In genomic region chr15:66851226-66852063, GRCh38 we compare ENCODE assay signal across 8 cellular contexts.
A peak's percentile ranks its signal among the peaks of the same experiment; 100 is the strongest.
DNase-seq lines count a peak whose midpoint lies in the region; ATAC-seq and TF ChIP-seq lines count a peak whose summit lies in the region.

No MANE protein-coding gene starts in this region.

- no peaks in the 10 kb centered on the region for H3K36me3 Mint-ChIP-seq in activated T-helper 1 cell treated with anti-CD3 and anti-CD28 coated beads, Interleukin-12 subunit alpha, Interleukin-12 subunit beta, Interleukin-2, Interleukin-4 antibody, amounts not matched to agents 30 ng/mL and 10 ng/mL and 1 ng/mL, durations not matched to agents 14 hours and 24 hours and 36 hours (ENCODE audit: low read depth)
- no peaks in the 10 kb centered on the region for H3K36me3 Mint-ChIP-seq in neural progenitor cell

- no peaks in the 10 kb centered on the region for H3K4me1 ChIP-seq in neural progenitor cell

- no peak overlapping the region for H3K9ac ChIP-seq in neural progenitor cell

- intact Hi-C loops in activated T-helper 1 cell treated with anti-CD3 and anti-CD28 coated beads, Interleukin-12 subunit alpha, Interleukin-12 subunit beta, Interleukin-2, Interleukin-4 antibody, amounts not matched to agents 30 ng/mL and 10 ng/mL and 1 ng/mL, durations not matched to agents 14 hours and 24 hours and 36 hours (cut with micrococcal nuclease) = loop anchor here (1.0 kb wide), 3 partner anchors 150 to 248 kb away; no protein-coding TSS in a partner anchor

- H3K27me3 ChIP-seq in neural progenitor cell = peaks cover 18% of the 10 kb centered on the region

- no peak overlapping the region for H3K4me3 Mint-ChIP-seq in activated T-helper 1 cell treated with anti-CD3 and anti-CD28 coated beads, Interleukin-12 subunit alpha, Interleukin-12 subunit beta, Interleukin-2, Interleukin-4 antibody, amounts not matched to agents 30 ng/mL and 10 ng/mL and 1 ng/mL, durations not matched to agents 14 hours and 24 hours and 36 hours
- H3K4me3 Mint-ChIP-seq in neural progenitor cell = no peak overlapping the region
- H3K4me3 Mint-ChIP-seq in stimulated activated naive CD8-positive, alpha-beta T cell treated with anti-CD3 and anti-CD28 coated beads, Interleukin-15, amount 100 ng/mL, for 72 hours = peak overlapping the region in 1 of 2 donors; percentile 27

- peak; percentile 94 for ATAC-seq in stimulated activated naive CD8-positive, alpha-beta T cell treated with anti-CD3 and anti-CD28 coated beads, Interleukin-15, amount 100 ng/mL, for 72 hours

- TF ChIP-seq CTCF in fibroblast of the aortic adventitia (IDR thresholded peaks at IDR 0.05; ENCODE audit: insufficient read depth, low read length) = peak; percentile 93
- TF ChIP-seq CTCF in neural progenitor cell (IDR thresholded peaks at IDR 0.05) = peak; percentile 93

- DNase-seq in NCI-H2196 (lab: John Stamatoyannopoulos, UW; ENCODE audit: unreplicated experiment) (peak; percentile 46), NCI-H2196 treated with DMSO at 0.1 percent for 48 hours (lab: John Stamatoyannopoulos, UW; ENCODE audit: unreplicated experiment) (no peak), RPMI8226 (peak; percentile 93), fibroblast of the aortic adventitia (ENCODE audit: low read depth) (peak; percentile 93), neural progenitor cell (ENCODE audit: low spot score) (peak; percentile 89)
- peak; percentile 72 for DNase-seq in Jurkat, Clone E6-1 (ENCODE audit: low read depth, low spot score)
- DNase-seq in activated T-helper 1 cell treated with anti-CD3 and anti-CD28 coated beads, Interleukin-12 subunit alpha, Interleukin-12 subunit beta, Interleukin-2, Interleukin-4 antibody, amounts not matched to agents 30 ng/mL and 10 ng/mL and 1 ng/mL, durations not matched to agents 14 hours and 24 hours and 36 hours (ENCODE audit: low spot score) = peak; percentile 67
- DNase-seq in stimulated activated naive CD8-positive, alpha-beta T cell treated with anti-CD3 and anti-CD28 coated beads, Interleukin-15, amount 100 ng/mL, for 72 hours = peak; percentile 76 to 78

- no peaks in the 10 kb centered on the region for H3K9me3 Mint-ChIP-seq in activated T-helper 1 cell treated with anti-CD3 and anti-CD28 coated beads, Interleukin-12 subunit alpha, Interleukin-12 subunit beta, Interleukin-2, Interleukin-4 antibody, amounts not matched to agents 30 ng/mL and 10 ng/mL and 1 ng/mL, durations not matched to agents 14 hours and 24 hours and 36 hours
- no peaks in the 10 kb centered on the region for H3K9me3 Mint-ChIP-seq in neural progenitor cell
- H3K9me3 Mint-ChIP-seq in stimulated activated naive CD8-positive, alpha-beta T cell treated with anti-CD3 and anti-CD28 coated beads, Interleukin-15, amount 100 ng/mL, for 72 hours = no peaks in the 10 kb centered on the region

- H3K4me3 ChIP-seq in Jurkat, Clone E6-1 (ENCODE audit: low read length) = peak overlapping the region; percentile 18
- H3K4me3 ChIP-seq in fibroblast of the aortic adventitia (ENCODE audit: low read depth, low read length) = peak overlapping the region; percentile 25
- H3K4me3 ChIP-seq in neural progenitor cell = no peak overlapping the region

- H3K79me2 ChIP-seq in neural progenitor cell (ENCODE audit: low read depth) = no peaks in the 10 kb centered on the region

- H3K4me2 ChIP-seq in neural progenitor cell = no peak overlapping the region

- H3K4me1 Mint-ChIP-seq in activated T-helper 1 cell treated with anti-CD3 and anti-CD28 coated beads, Interleukin-12 subunit alpha, Interleukin-12 subunit beta, Interleukin-2, Interleukin-4 antibody, amounts not matched to agents 30 ng/mL and 10 ng/mL and 1 ng/mL, durations not matched to agents 14 hours and 24 hours and 36 hours (ENCODE audit: low read depth) = no peaks in the 10 kb centered on the region
- H3K4me1 Mint-ChIP-seq in neural progenitor cell = peaks cover 19% of the 10 kb centered on the region
- H3K4me1 Mint-ChIP-seq in stimulated activated naive CD8-positive, alpha-beta T cell treated with anti-CD3 and anti-CD28 coated beads, Interleukin-15, amount 100 ng/mL, for 72 hours = peaks cover 14% of the 10 kb centered on the region

- no peaks in the 10 kb centered on the region for H3K36me3 ChIP-seq in neural progenitor cell

- no peak overlapping the region for H3K27ac Mint-ChIP-seq in activated T-helper 1 cell treated with anti-CD3 and anti-CD28 coated beads, Interleukin-12 subunit alpha, Interleukin-12 subunit beta, Interleukin-2, Interleukin-4 antibody, amounts not matched to agents 30 ng/mL and 10 ng/mL and 1 ng/mL, durations not matched to agents 14 hours and 24 hours and 36 hours
- peak overlapping the region; percentile 78 for H3K27ac Mint-ChIP-seq in neural progenitor cell
- no peak overlapping the region for H3K27ac Mint-ChIP-seq in stimulated activated naive CD8-positive, alpha-beta T cell treated with anti-CD3 and anti-CD28 coated beads, Interleukin-15, amount 100 ng/mL, for 72 hours

- no peak overlapping the region for H2AFZ ChIP-seq in neural progenitor cell (replicated peaks)

- H4K20me1 ChIP-seq in neural progenitor cell (ENCODE audit: low read depth) = no peaks in the 10 kb centered on the region

- peaks cover 7% of the 10 kb centered on the region for H3K27me3 Mint-ChIP-seq in activated T-helper 1 cell treated with anti-CD3 and anti-CD28 coated beads, Interleukin-12 subunit alpha, Interleukin-12 subunit beta, Interleukin-2, Interleukin-4 antibody, amounts not matched to agents 30 ng/mL and 10 ng/mL and 1 ng/mL, durations not matched to agents 14 hours and 24 hours and 36 hours (ENCODE audit: insufficient read depth)
- H3K27me3 Mint-ChIP-seq in neural progenitor cell (ENCODE audit: insufficient read depth, low read depth) = peaks cover 8% of the 10 kb centered on the region
- peaks cover 60% of the 10 kb centered on the region for H3K27me3 Mint-ChIP-seq in stimulated activated naive CD8-positive, alpha-beta T cell treated with anti-CD3 and anti-CD28 coated beads, Interleukin-15, amount 100 ng/mL, for 72 hours

- no peaks in the 10 kb centered on the region for H3F3A ChIP-seq in neural progenitor cell (ENCODE audit: low read depth)

- no peak overlapping the region for H3K27ac ChIP-seq in neural progenitor cell

- no peaks in the 10 kb centered on the region for H3K9me3 ChIP-seq in neural progenitor cell (ENCODE audit: low read depth)
